8 cellular contexts compared by ENCODE assay signal in genomic region chr19:12737666-12738351, GRCh38. TPM values are rescaled to one million over a fixed set of nuclear protein-coding genes. Genes with fewer than 3 reads are reported as not detected.
A peak's percentile ranks its signal among the peaks of the same experiment; 100 is the strongest.
DNase-seq lines count a peak whose midpoint lies in the region; ATAC-seq and TF ChIP-seq lines count a peak whose summit lies in the region.

No MANE protein-coding gene starts in this region.

- peak overlapping the region; percentile 99 for H3K4me3 Mint-ChIP-seq in T-helper 17 cell

- H3K9me3 ChIP-seq in T-helper 17 cell (ENCODE audit: control insufficient read depth, low read length, poor library complexity, severe bottlenecking) (no peaks in the 10 kb centered on the region), psoas muscle (no peaks in the 10 kb centered on the region)

- H3K4me3 ChIP-seq in GM08714 (ENCODE audit: low read length) (peak overlapping the region; percentile 95), fibroblast of pulmonary artery (replicated peaks; ENCODE audit: low read depth, low read length) (peak overlapping the region; percentile 94), psoas muscle (peak overlapping the region; percentile 81)

- H3K36me3 Mint-ChIP-seq in T-helper 17 cell (ENCODE audit: low read depth): peaks cover 2% of the 10 kb centered on the region

- H3K4me1 ChIP-seq in psoas muscle: peaks cover 33% of the 10 kb centered on the region

- H3K27me3 ChIP-seq in psoas muscle (ENCODE audit: insufficient read depth in 3 of 3, low read length in 2 of 3): no peaks in the 10 kb centered on the region

- peak overlapping the region; percentile 91 for H3K27ac ChIP-seq in psoas muscle

- no peaks in the 10 kb centered on the region for H3K27me3 Mint-ChIP-seq in T-helper 17 cell

- H3K27ac Mint-ChIP-seq in T-helper 17 cell: peak overlapping the region; percentile 99

- intact Hi-C loops in psoas muscle (cut with DNase I): no loop called here

- H3K4me1 Mint-ChIP-seq in T-helper 17 cell: peaks cover 23% of the 10 kb centered on the region

- H3K36me3 ChIP-seq in psoas muscle (ENCODE audit: insufficient read depth in 1 of 2, low read depth in 1 of 2): peaks cover 0 to 40% of the 10 kb centered on the region in 2 donors

- no peak for TF ChIP-seq CTCF in fibroblast of pulmonary artery (IDR thresholded peaks at IDR 0.05; ENCODE audit: low read length, missing control alignments)
- no peak for TF ChIP-seq CTCF in psoas muscle (IDR thresholded peaks at IDR 0.05)

- 6 to 8% (median 7%) methylated on average over 21 of the region's 21 CpGs for WGBS in psoas muscle, 3 donors

- peak; percentile 1 for ATAC-seq in T-helper 17 cell
- peak in 1 of 4 donors; percentile 6 for ATAC-seq in psoas muscle
- ATAC-seq in GM19023 (IDR thresholded peaks at IDR 0.05; ENCODE audit: unreplicated experiment): no peak
- no peak for ATAC-seq in GM21723 (IDR thresholded peaks at IDR 0.05; ENCODE audit: unreplicated experiment)
- ATAC-seq in HG03280 (IDR thresholded peaks at IDR 0.05; ENCODE audit: unreplicated experiment): no peak

- DNase-seq in T-helper 17 cell: no peak
- no peak for DNase-seq in fibroblast of pulmonary artery (ENCODE audit: low read depth)
- no peak for DNase-seq in psoas muscle
- DNase-seq in activated CD8-positive, alpha-beta memory T cell treated with anti-CD3 and anti-CD28 coated beads for 24 hours: no peak

RNA-seq across cellular contexts. Expression of gene GET3, which starts 0.5 kb away (rescaled TPM):
- total RNA-seq in T-helper 17 cell (10 to 100 TPM; 29.8 to 32.6 TPM), psoas muscle (10 to 100 TPM; 43.0 to 52.8 (median 51.0) TPM)
- 100 to 1,000 TPM in 1 of 3 donors, 10 to 100 TPM in 2; 75.6 to 135 (median 98.5) TPM for polyA plus RNA-seq in psoas muscle

RNA-seq across cellular contexts. Expression of gene TRIR, which starts 3.3 kb away (rescaled TPM):
- total RNA-seq in T-helper 17 cell (100 to 1,000 TPM; 176 to 185 TPM), psoas muscle (100 to 1,000 TPM in 3 of 4 donors, 10 to 100 TPM in 1; 78.6 to 124 (median 108) TPM)
- polyA plus RNA-seq in psoas muscle: 100 to 1,000 TPM; 183 to 309 (median 187) TPM

RNA-seq across cellular contexts. Expression of gene BEST2, which starts 13.8 kb away (rescaled TPM):
- total RNA-seq in T-helper 17 cell: not detected
- total RNA-seq in psoas muscle: not detected
- polyA plus RNA-seq in psoas muscle: under 1 TPM; 0.04 to 0.37 (median 0.08) TPM

RNA-seq across cellular contexts. Expression of gene TNPO2, which starts 14.1 kb away (rescaled TPM):
- 10 to 100 TPM; 48.6 to 60.0 TPM for total RNA-seq in T-helper 17 cell
- total RNA-seq in psoas muscle: 10 to 100 TPM; 29.0 to 48.1 (median 37.3) TPM
- polyA plus RNA-seq in psoas muscle: 10 to 100 TPM; 17.4 to 31.2 (median 28.6) TPM

RNA-seq across cellular contexts. Expression of gene HOOK2, which starts 37.5 kb away (rescaled TPM):
- total RNA-seq in T-helper 17 cell: 10 to 100 TPM; 14.9 to 19.3 TPM
- total RNA-seq in psoas muscle: 10 to 100 TPM; 20.3 to 33.0 (median 23.8) TPM
- 10 to 100 TPM; 11.3 to 21.7 (median 19.0) TPM for polyA plus RNA-seq in psoas muscle
